8 cellular contexts compared by ENCODE assay signal in genomic region chr19:16572332-16573211, GRCh38. TPM values are rescaled to one million over a fixed set of nuclear protein-coding genes. Genes with fewer than 3 reads are reported as not detected.
DNase-seq lines count a peak whose midpoint lies in the region; ATAC-seq, FAIRE-seq and TF ChIP-seq lines count a peak whose summit lies in the region.

TSS of gene SLC35E1 (minus strand) at chr19:16572415. CDS start at chr19:16572364, 51 bp downstream.

- peak within 1 kb of the TSS; percentile 97 to 99 for H3K27ac Mint-ChIP-seq in natural killer cell

- H3K4me3 Mint-ChIP-seq in natural killer cell, result peak within 1 kb of the TSS; percentile 100

- no peak for TF ChIP-seq CTCF in natural killer cell (IDR thresholded peaks at IDR 0.05)

- H3K4me1 Mint-ChIP-seq in natural killer cell, result peaks cover 32 to 38% of the 10 kb centered on the region in 2 donors

- intact Hi-C loops in natural killer cell (cut with micrococcal nuclease), result loop anchor here (1.0 to 2.0 kb wide), 3 partner anchors 12 to 56 kb away; partner anchors contain the start of genes CHERP and MED26

- no peaks in the 10 kb centered on the region for H3K9me3 Mint-ChIP-seq in natural killer cell

- peak; percentile 74 for TF ChIP-seq POLR2A in H54 (IDR thresholded peaks at IDR 0.05; ENCODE audit: low read depth, low read length)
- peak; percentile 76 for TF ChIP-seq POLR2A in Raji (IDR thresholded peaks at IDR 0.05; ENCODE audit: insufficient read depth, low read depth, low read length)

- ATAC-seq in natural killer cell, result peak; percentile 89 to 97 (median 94)

- no peaks in the 10 kb centered on the region for H3K27me3 Mint-ChIP-seq in natural killer cell (ENCODE audit: low read depth in 2 of 2)

- no peak for FAIRE-seq in H54 (lab: Jason Lieb, UNC)

- peak; percentile 96 for DNase-seq in ELR (ENCODE audit: low read depth)
- peak; percentile 100 for DNase-seq in H54 (ENCODE audit: insufficient read length, low spot score)
- peak; percentile 97 for DNase-seq in LoVo (ENCODE audit: low spot score)
- peak; percentile 89 for DNase-seq in activated T-helper 9 cell treated with anti-CD3 and anti-CD28 coated beads, Interleukin-2, amount 50 U/mL, for 16 hours (ENCODE audit: low read depth)
- peak; percentile 88 for DNase-seq in fibroblast of peridontal ligament (ENCODE audit: extremely low read depth)
- DNase-seq in natural killer cell, result peak; percentile 91
- DNase-seq in stimulated activated naive CD4-positive, alpha-beta T cell (lab: John Stamatoyannopoulos, UW), result peak; percentile 80 to 90 (median 85)

- peaks cover 8% of the 10 kb centered on the region for H3K36me3 Mint-ChIP-seq in natural killer cell

RNA-seq across cellular contexts. Expression of gene SLC35E1, which starts in this region (rescaled TPM):
- total RNA-seq in natural killer cell, result 10 to 100 TPM; 53.2 to 55.5 (median 54.2) TPM

Comparison
In these comparisons a context has a peak if more than half of its experiments do, and no peak if none do; other contexts are left out.
1. Peak in every context shown above with its lines: DNase-seq and ATAC-seq.